Comparison of ENCODE assay signal across 23 cellular contexts in genomic region chr3:188465311-188465710, GRCh38.
"Had no signal": no experiment of that assay in that cellular context is flagged by ENCODE, and none has a peak within 500 bp of the region (broad histone marks: within the 10 kb centered on the region; RNA-seq: fewer than 3 reads in every experiment).

No MANE protein-coding gene starts in this region.

- DNase-seq: activated B cell treated with CpG ODN at 0.5 μM for 24 hours; activated CD4-positive, alpha-beta T cell treated with anti-CD3 and anti-CD28 coated beads for 48 hours; activated CD8-positive, alpha-beta T cell treated with anti-CD3 and anti-CD28 coated beads for 36 hours; activated naive CD4-positive, alpha-beta T cell treated with Interleukin-2 at 50 U/mL for 16 hours; activated naive CD8-positive, alpha-beta T cell treated with anti-CD3 and anti-CD28 coated beads, Interleukin-2, amount 10 ng/mL, durations not matched to agents 7 days and 5 days; activated T-cell treated with anti-CD3 and anti-CD28 coated beads, Interleukin-2, amount 50 U/mL, for 1 hour; anterior cingulate cortex; cerebellar nuclear complex; effector memory CD4-positive, alpha-beta T cell; esophagus squamous epithelium; foreskin fibroblast; hypothalamus; kidney; right cardiac atrium; stimulated activated CD4-positive, alpha-beta T cell treated with anti-CD3 and anti-CD28 coated beads, Interleukin-2, amount 100 ng/mL, for 48 hours; T-cell; T-helper 9 cell; trophoblast cell had no signal

- H3K4me1 ChIP-seq: breast epithelium, prostate gland had no signal

- H3K36me3 ChIP-seq: breast epithelium, esophagus squamous epithelium, prostate gland, vagina had no signal

- H3K4me3 ChIP-seq: breast epithelium, esophagus squamous epithelium, prostate gland, skin epidermis, vagina had no signal

- H3K9me3 ChIP-seq: breast epithelium, esophagus squamous epithelium, prostate gland, vagina had no signal

- H3K27me3 ChIP-seq: breast epithelium, esophagus squamous epithelium, vagina had no signal

- ATAC-seq: activated CD8-positive, alpha-beta T cell treated with anti-CD3 and anti-CD28 coated beads for 36 hours; left lobe of liver; right cardiac atrium; T-cell had no signal

- H3K27ac ChIP-seq: breast epithelium, esophagus squamous epithelium, prostate gland, skin epidermis, vagina had no signal
